Comparison of ENCODE assay signal across 12 cellular contexts in genomic region chr15:82129769-82130168, GRCh38.
DNase-seq lines count a peak whose midpoint lies in the region; TF ChIP-seq lines count a peak whose summit lies in the region.
"Had no signal": no experiment of that assay in that cellular context is flagged by ENCODE, and none has a peak within 500 bp of the region (broad histone marks: within the 10 kb centered on the region; RNA-seq: fewer than 3 reads in every experiment).

No MANE protein-coding gene starts in this region.

- no peak overlapping the region for H2AFZ ChIP-seq in hepatocyte

- WGBS in hepatocyte (ENCODE audit: low lambda C conversion rate, missing lambda C conversion rate): 52% methylated on average over 5 of the region's 5 CpGs

- H3K36me3 Mint-ChIP-seq in HFFc6 (ENCODE audit: low read depth): peaks cover 14% of the 10 kb centered on the region

- H4K20me1 ChIP-seq in hepatocyte (ENCODE audit: insufficient read depth, poor library complexity, severe bottlenecking): no peaks in the 10 kb centered on the region

- DNase-seq in HFFc6 (peak; percentile 87), adipocyte (ENCODE audit: low read depth) (peak; percentile 85), hepatocyte (ENCODE audit: low spot score) (peak; percentile 16), vagina (ENCODE audit: extremely low spot score in 2 of 2) (no peak), midbrain (lab: John Stamatoyannopoulos, UW) (no peak), tibial artery (no peak)
- no peak for DNase-seq in effector memory CD4-positive, alpha-beta T cell
- DNase-seq: activated CD4-positive, alpha-beta memory T cell treated with anti-CD3 and anti-CD28 coated beads for 36 hours; activated naive CD4-positive, alpha-beta T cell treated with anti-CD3 and anti-CD28 coated beads, Interleukin-2, amount 10 ng/mL, durations not matched to agents 7 days and 5 days; kidney; NCI-H524; ovary had no signal

- H3K9me3 ChIP-seq in adipocyte (ENCODE audit: control insufficient read depth, low read length) (no peaks in the 10 kb centered on the region), hepatocyte (ENCODE audit: low read depth) (no peaks in the 10 kb centered on the region), vagina (no peaks in the 10 kb centered on the region), tibial artery (no peaks in the 10 kb centered on the region)
- H3K9me3 ChIP-seq in effector memory CD4-positive, alpha-beta T cell (ENCODE audit: control insufficient read depth, low read length): no peaks in the 10 kb centered on the region
- H3K9me3 ChIP-seq: ovary had no signal

- peaks cover 31% of the 10 kb centered on the region for H3K4me1 ChIP-seq in adipocyte (ENCODE audit: control insufficient read depth, insufficient read depth, low read length)
- H3K4me1 ChIP-seq in hepatocyte (ENCODE audit: insufficient read depth): peaks cover 8% of the 10 kb centered on the region
- H3K4me1 ChIP-seq in vagina: peaks cover 9% of the 10 kb centered on the region
- H3K4me1 ChIP-seq in effector memory CD4-positive, alpha-beta T cell (ENCODE audit: control insufficient read depth, insufficient read depth, low read length, poor library complexity, severe bottlenecking): no peaks in the 10 kb centered on the region
- peaks cover 0 to 7% (median 0%) of the 10 kb centered on the region in 4 donors for H3K4me1 ChIP-seq in tibial artery

- H3K9me2 ChIP-seq in hepatocyte (replicated peaks; ENCODE audit: insufficient read depth): no peaks in the 10 kb centered on the region

- H3K27ac Mint-ChIP-seq in HFFc6: peak overlapping the region; percentile 95
- H3K27ac Mint-ChIP-seq: activated CD4-positive, alpha-beta memory T cell treated with anti-CD3 and anti-CD28 coated beads for 36 hours; activated naive CD4-positive, alpha-beta T cell treated with anti-CD3 and anti-CD28 coated beads, Interleukin-2, amount 10 ng/mL, durations not matched to agents 7 days and 5 days had no signal

- TF ChIP-seq POLR2A in vagina (IDR thresholded peaks at IDR 0.05): no peak

- peak overlapping the region; percentile 77 for H3K4me3 Mint-ChIP-seq in HFFc6
- H3K4me3 Mint-ChIP-seq: activated CD4-positive, alpha-beta memory T cell treated with anti-CD3 and anti-CD28 coated beads for 36 hours; activated naive CD4-positive, alpha-beta T cell treated with anti-CD3 and anti-CD28 coated beads, Interleukin-2, amount 10 ng/mL, durations not matched to agents 7 days and 5 days had no signal

- H3K27ac ChIP-seq in hepatocyte (no peak overlapping the region), vagina (peak overlapping the region; percentile 48), tibial artery (no peak overlapping the region)
- H3K27ac ChIP-seq in effector memory CD4-positive, alpha-beta T cell (ENCODE audit: insufficient read depth, low read length, poor library complexity, severe bottlenecking): no peak overlapping the region
- H3K27ac ChIP-seq: ovary had no signal

- H3K27me3 ChIP-seq in adipocyte (replicated peaks; ENCODE audit: control insufficient read depth, insufficient read depth, low read length) (no peaks in the 10 kb centered on the region), hepatocyte (no peaks in the 10 kb centered on the region), vagina (no peaks in the 10 kb centered on the region), tibial artery (no peaks in the 10 kb centered on the region)
- H3K27me3 ChIP-seq in effector memory CD4-positive, alpha-beta T cell (replicated peaks; ENCODE audit: control insufficient read depth, insufficient read depth, low read length, poor library complexity, severe bottlenecking): no peaks in the 10 kb centered on the region
- H3K27me3 ChIP-seq: ovary had no signal

- no peaks in the 10 kb centered on the region for H3K79me2 ChIP-seq in hepatocyte

- intact Hi-C loops in vagina (cut with DNase I) (no loop called here), tibial artery (cut with DNase I; ENCODE audit: low total_unique reads) (no loop called here)

- no peak overlapping the region for H3K4me3 ChIP-seq in adipocyte (ENCODE audit: low read length)
- no peak overlapping the region for H3K4me3 ChIP-seq in hepatocyte
- no peak overlapping the region for H3K4me3 ChIP-seq in vagina
- H3K4me3 ChIP-seq in effector memory CD4-positive, alpha-beta T cell (ENCODE audit: insufficient read depth, low read depth, low read length, poor library complexity, severe bottlenecking): no peak overlapping the region
- H3K4me3 ChIP-seq in tibial artery: no peak overlapping the region
- H3K4me3 ChIP-seq: ovary had no signal

- no peaks in the 10 kb centered on the region for H3K9me3 Mint-ChIP-seq in HFFc6
- H3K9me3 Mint-ChIP-seq: activated CD4-positive, alpha-beta memory T cell treated with anti-CD3 and anti-CD28 coated beads for 36 hours; activated naive CD4-positive, alpha-beta T cell treated with anti-CD3 and anti-CD28 coated beads, Interleukin-2, amount 10 ng/mL, durations not matched to agents 7 days and 5 days had no signal

- H3K36me3 ChIP-seq in adipocyte (ENCODE audit: control insufficient read depth, insufficient read depth, low read length, severe bottlenecking) (no peaks in the 10 kb centered on the region), hepatocyte (replicated peaks; ENCODE audit: insufficient read depth, low read depth) (no peaks in the 10 kb centered on the region), vagina (no peaks in the 10 kb centered on the region), tibial artery (peaks cover 7 to 41% (median 35%) of the 10 kb centered on the region in 3 donors)
- peaks cover 14% of the 10 kb centered on the region for H3K36me3 ChIP-seq in effector memory CD4-positive, alpha-beta T cell (ENCODE audit: control insufficient read depth, insufficient read depth, low read length)
- H3K36me3 ChIP-seq: ovary had no signal

- TF ChIP-seq CTCF in HFFc6 (IDR thresholded peaks at IDR 0.05): no peak
- no peak for TF ChIP-seq CTCF in hepatocyte (IDR thresholded peaks at IDR 0.05; ENCODE audit: poor library complexity)
- TF ChIP-seq CTCF in vagina (IDR thresholded peaks at IDR 0.05): no peak
- TF ChIP-seq CTCF in tibial artery (IDR thresholded peaks at IDR 0.05): no peak

- H3K4me1 Mint-ChIP-seq in HFFc6 (ENCODE audit: low read depth): peaks cover 67% of the 10 kb centered on the region

- peak overlapping the region; percentile 18 for H3K4me2 ChIP-seq in hepatocyte

- peaks cover 3% of the 10 kb centered on the region for H3K27me3 Mint-ChIP-seq in HFFc6 (ENCODE audit: insufficient read depth)
- H3K27me3 Mint-ChIP-seq: activated CD4-positive, alpha-beta memory T cell treated with anti-CD3 and anti-CD28 coated beads for 36 hours; activated naive CD4-positive, alpha-beta T cell treated with anti-CD3 and anti-CD28 coated beads, Interleukin-2, amount 10 ng/mL, durations not matched to agents 7 days and 5 days had no signal

- H3K9ac ChIP-seq in adipocyte (ENCODE audit: low read length): no peak overlapping the region

Comparison
In these comparisons a context has a peak if more than half of its experiments do, and no peak if none do; other contexts are left out.
1. DNase-seq: peak in HFFc6 (single experiment), adipocyte (single experiment) and hepatocyte (single experiment); none in vagina (0 of 2), effector memory CD4-positive, alpha-beta T cell (0 of 3), midbrain (single experiment) and tibial artery (0 of 2).